In the genomic region with DNA sequence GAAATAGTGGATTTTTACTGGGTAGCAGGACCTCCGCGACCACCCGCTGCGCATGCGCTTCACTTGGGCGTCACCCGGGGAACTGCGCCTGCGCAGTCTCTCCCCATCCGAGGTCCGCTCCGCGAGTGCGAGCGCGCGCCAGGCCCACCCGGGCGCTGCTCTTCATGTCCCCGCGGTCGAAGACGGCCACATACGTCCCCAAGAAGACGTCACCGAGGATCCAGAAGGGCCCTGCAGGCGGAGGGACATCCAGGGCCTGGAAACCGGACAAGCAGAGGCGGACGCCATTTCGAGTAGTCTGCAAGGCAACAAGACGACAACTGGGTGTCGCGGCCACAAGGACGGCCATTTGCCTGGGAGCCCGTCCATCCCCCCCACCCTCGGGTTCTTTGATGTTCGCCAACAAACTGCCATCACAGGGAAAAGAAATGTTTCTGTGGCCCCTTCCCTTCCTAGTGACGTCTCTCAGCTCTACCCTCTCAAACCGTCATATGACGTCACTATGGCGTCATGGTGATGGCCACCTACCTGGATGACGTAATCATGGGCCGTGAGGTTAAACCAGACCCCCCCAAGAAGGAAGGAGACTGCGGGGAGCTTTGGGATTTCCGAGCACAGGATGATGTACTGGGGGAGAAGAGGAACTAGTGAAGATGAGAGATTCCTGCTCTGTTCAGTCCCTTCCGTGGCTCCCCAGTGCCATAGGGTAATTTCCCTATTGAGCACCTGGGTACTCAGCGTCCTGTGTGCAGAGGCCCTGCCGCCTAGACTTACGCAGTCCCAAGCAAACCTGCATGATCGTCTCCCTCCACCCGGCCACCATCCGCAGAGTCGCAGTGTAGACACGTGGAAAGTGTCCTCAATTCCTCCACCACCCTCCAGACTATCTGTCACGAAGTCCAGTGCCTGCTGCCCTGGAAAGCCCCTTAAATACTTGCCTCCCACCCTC, we compare ENCODE assay signal across 9 cellular contexts. TPM values are rescaled to one million over a fixed set of nuclear protein-coding genes. Genes with fewer than 3 reads are reported as not detected.
A peak's percentile ranks its signal among the peaks of the same experiment; 100 is the strongest.
DNase-seq lines count a peak whose midpoint lies in the region; ATAC-seq, FAIRE-seq and TF ChIP-seq lines count a peak whose summit lies in the region.
"Had no signal": no experiment of that assay in that cellular context is flagged by ENCODE, and none has a peak within 500 bp of the region (broad histone marks: within the 10 kb centered on the region; RNA-seq: fewer than 3 reads in every experiment).

No MANE protein-coding gene starts in this region.

- H3K4me1 ChIP-seq in adipocyte (ENCODE audit: control insufficient read depth, insufficient read depth, low read length) = peaks cover 14% of the 10 kb centered on the region
- H3K4me1 ChIP-seq in kidney (ENCODE audit: control insufficient read depth in 1 of 2, insufficient read depth in 1 of 2, low read depth in 1 of 2, low read length in 2 of 2) = peaks cover 2 to 6% of the 10 kb centered on the region in 2 donors

- intact Hi-C loops in kidney (cut with DNase I) = no loop called here

- H3K9ac ChIP-seq in SK-N-MC (ENCODE audit: insufficient read length) (no peak overlapping the region), adipocyte (ENCODE audit: low read length) (peak overlapping the region; percentile 83), kidney (ENCODE audit: low read length in 2 of 2) (peak overlapping the region in 1 of 2 donors; percentile 95)

- H3K9me3 ChIP-seq in SK-N-MC (ENCODE audit: low read depth, low read length) = no peaks in the 10 kb centered on the region
- no peaks in the 10 kb centered on the region for H3K9me3 ChIP-seq in adipocyte (ENCODE audit: control insufficient read depth, low read length)
- H3K9me3 ChIP-seq in kidney (ENCODE audit: control insufficient read depth in 1 of 2, low read length in 2 of 2) = no peaks in the 10 kb centered on the region

- H3K27me3 ChIP-seq in adipocyte (replicated peaks; ENCODE audit: control insufficient read depth, insufficient read depth, low read length) = peaks cover 11% of the 10 kb centered on the region

- no peak for TF ChIP-seq CTCF in kidney (IDR thresholded peaks at IDR 0.05; ENCODE audit: borderline replicate concordance, extremely low read depth, insufficient read depth)

- no peak for ATAC-seq in GM18498 (IDR thresholded peaks at IDR 0.05; ENCODE audit: unreplicated experiment)

- DNase-seq in NCI-H187 (lab: John Stamatoyannopoulos, UW) (peak; percentile 37 to 54), NCI-H187 treated with DMSO at 0.1 percent for 48 hours (lab: John Stamatoyannopoulos, UW) (no peak), SK-N-MC (ENCODE audit: low read depth, low spot score) (no peak), adipocyte (ENCODE audit: low read depth) (peak; percentile 37), kidney (peak; percentile 89), NCI-H1694 treated with DMSO at 0.1 percent for 48 hours (lab: John Stamatoyannopoulos, UW) (no peak)
- peak; percentile 80 for DNase-seq in stimulated activated CD4-positive, alpha-beta T cell treated with anti-CD3 and anti-CD28 coated beads, Interleukin-4, amount 100 ng/mL, for 1 hour

- FAIRE-seq in kidney (lab: Jason Lieb, UNC) = no peak

- H3K27ac ChIP-seq in SK-N-MC (no peak overlapping the region), kidney (ENCODE audit: low read depth in 2 of 2, low read length in 2 of 2) (peak overlapping the region in 1 of 2 donors; percentile 32)
- H3K27ac ChIP-seq: epithelial cell of prostate had no signal

- H3K36me3 ChIP-seq in SK-N-MC (ENCODE audit: insufficient read depth, low read length) (no peaks in the 10 kb centered on the region), adipocyte (ENCODE audit: control insufficient read depth, insufficient read depth, low read length, severe bottlenecking) (no peaks in the 10 kb centered on the region), kidney (ENCODE audit: control insufficient read depth in 1 of 2, insufficient read depth in 2 of 2, low read length in 2 of 2) (no peaks in the 10 kb centered on the region)

- H3K4me3 ChIP-seq in SK-N-MC = peak overlapping the region; percentile 75
- H3K4me3 ChIP-seq in adipocyte (ENCODE audit: low read length) = peak overlapping the region; percentile 85
- peak overlapping the region; percentile 59 to 70 for H3K4me3 ChIP-seq in kidney (ENCODE audit: low read length in 2 of 2)

RNA-seq across cellular contexts. Expression of gene NAPSA, which starts 6.7 kb away (rescaled TPM):
- 217 TPM for total RNA-seq in kidney
- 268 TPM for polyA plus RNA-seq in kidney (ENCODE audit: insufficient read depth, low read depth, low replicate concordance)

RNA-seq across cellular contexts. Expression of gene NR1H2, which starts 17.5 kb away (rescaled TPM):
- total RNA-seq in kidney = 80.4 TPM
- polyA plus RNA-seq in kidney (ENCODE audit: insufficient read depth, low read depth, low replicate concordance) = 59.7 TPM

RNA-seq across cellular contexts. Expression of gene POLD1, which starts 25.4 kb away (rescaled TPM):
- 22.1 TPM for total RNA-seq in kidney
- polyA plus RNA-seq in kidney (ENCODE audit: insufficient read depth, low read depth, low replicate concordance) = 17.8 TPM

RNA-seq across cellular contexts. Expression of gene KCNC3, which starts 29.6 kb away (rescaled TPM):
- total RNA-seq in kidney = 31.0 TPM
- 9.1 TPM for polyA plus RNA-seq in kidney (ENCODE audit: insufficient read depth, low read depth, low replicate concordance)

RNA-seq across cellular contexts. Expression of gene SPIB, which starts 60.0 kb away (rescaled TPM):
- total RNA-seq in kidney = 1.1 TPM
- polyA plus RNA-seq in kidney (ENCODE audit: insufficient read depth, low read depth, low replicate concordance) = not detected

Comparison
In these comparisons a context has a peak if more than half of its experiments do, and no peak if none do; other contexts are left out.
1. DNase-seq: peak in NCI-H187 (2 of 2), adipocyte (single experiment), kidney (single experiment) and stimulated activated CD4-positive, alpha-beta T cell treated with anti-CD3 and anti-CD28 coated beads, Interleukin-4, amount 100 ng/mL, for 1 hour (single experiment); none in NCI-H187 treated with DMSO at 0.1 percent for 48 hours (single experiment), SK-N-MC (single experiment) and NCI-H1694 treated with DMSO at 0.1 percent for 48 hours (single experiment).
2. Peak in every context shown above with its lines, with median percentiles within 50 percentile points of each other: H3K4me3 ChIP-seq.